In the genomic region with DNA sequence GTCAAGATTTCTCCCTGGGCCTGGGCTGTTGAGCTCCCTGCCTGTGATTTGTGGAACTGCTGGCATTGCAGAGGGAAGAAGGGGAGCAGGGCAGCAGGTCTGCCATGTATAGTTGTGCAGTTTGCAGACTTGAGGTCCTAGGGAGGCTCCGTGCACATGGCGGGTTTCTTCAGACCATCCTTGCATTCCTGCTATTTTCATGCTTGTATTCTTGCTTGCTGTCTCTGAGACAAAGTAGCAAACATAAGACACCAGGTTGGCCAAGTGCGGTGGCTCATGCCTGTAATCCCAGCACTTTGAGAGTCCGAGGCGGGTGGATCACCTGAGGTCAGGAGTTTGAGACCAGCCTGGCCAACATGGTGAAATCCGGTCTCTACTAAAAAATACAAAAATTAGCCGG, we compare ENCODE assay signal across 8 cellular contexts.
"Had no signal": no experiment of that assay in that cellular context is flagged by ENCODE, and none has a peak within 500 bp of the region (broad histone marks: within the 10 kb centered on the region; RNA-seq: fewer than 3 reads in every experiment).

No MANE protein-coding gene starts in this region.

- FAIRE-seq: H1, H54, HTR-8/SVneo had no signal

- ATAC-seq: GM23338 had no signal

- H2AFZ ChIP-seq: GM23338 had no signal

- DNase-seq: H9, HCEC 1CT, IMR-90, KBM-7 had no signal

- H3K4me3 ChIP-seq: GM23338 had no signal

- H3K4me2 ChIP-seq: GM23338 had no signal
